1 cellular context compared by ENCODE assay signal in the genomic region with DNA sequence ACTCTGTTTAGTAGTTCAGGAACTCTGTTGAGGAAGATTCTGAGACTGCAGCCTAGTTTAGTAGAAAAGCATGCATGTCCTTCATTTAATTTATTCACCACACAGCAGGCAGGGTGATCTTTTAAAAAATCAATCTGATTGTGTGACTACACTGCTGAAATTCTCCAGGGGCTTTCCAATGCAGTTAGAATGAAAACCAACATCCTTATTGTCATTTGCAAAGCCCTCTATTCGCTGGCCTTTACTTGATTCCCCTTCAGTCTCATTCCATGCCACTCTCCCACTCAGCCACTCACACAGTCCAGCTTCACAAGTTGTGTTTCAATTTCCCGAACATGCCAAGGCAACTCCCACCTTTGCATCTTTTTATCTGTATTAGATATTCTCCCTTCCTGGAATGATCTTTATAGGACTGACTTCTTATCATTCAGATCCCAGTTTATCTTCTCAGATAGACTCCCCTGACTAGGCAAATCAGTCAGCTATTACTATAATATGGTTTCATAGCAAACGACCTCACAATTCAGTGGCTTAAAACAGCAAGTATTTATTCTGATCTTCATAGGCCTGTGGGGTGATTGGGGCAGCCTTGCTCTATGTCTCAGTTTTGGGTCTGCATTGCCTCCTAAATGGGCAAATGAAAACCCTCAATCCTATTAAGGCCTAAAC.
TF ChIP-seq lines count a peak whose summit lies in the region.

No MANE protein-coding gene starts in this region.

TF ChIP-seq in GM12878, 131 proteins besides CTCF, POLR2A, EP300 and RAD21:
- TF ChIP-seq SP1 (IDR thresholded peaks at IDR 0.05; ENCODE audit: low read depth, low read length): no peak
- TF ChIP-seq RELB (IDR thresholded peaks at IDR 0.05; ENCODE audit: low read depth): peak; percentile 77
- TF ChIP-seq, protein P1, sequence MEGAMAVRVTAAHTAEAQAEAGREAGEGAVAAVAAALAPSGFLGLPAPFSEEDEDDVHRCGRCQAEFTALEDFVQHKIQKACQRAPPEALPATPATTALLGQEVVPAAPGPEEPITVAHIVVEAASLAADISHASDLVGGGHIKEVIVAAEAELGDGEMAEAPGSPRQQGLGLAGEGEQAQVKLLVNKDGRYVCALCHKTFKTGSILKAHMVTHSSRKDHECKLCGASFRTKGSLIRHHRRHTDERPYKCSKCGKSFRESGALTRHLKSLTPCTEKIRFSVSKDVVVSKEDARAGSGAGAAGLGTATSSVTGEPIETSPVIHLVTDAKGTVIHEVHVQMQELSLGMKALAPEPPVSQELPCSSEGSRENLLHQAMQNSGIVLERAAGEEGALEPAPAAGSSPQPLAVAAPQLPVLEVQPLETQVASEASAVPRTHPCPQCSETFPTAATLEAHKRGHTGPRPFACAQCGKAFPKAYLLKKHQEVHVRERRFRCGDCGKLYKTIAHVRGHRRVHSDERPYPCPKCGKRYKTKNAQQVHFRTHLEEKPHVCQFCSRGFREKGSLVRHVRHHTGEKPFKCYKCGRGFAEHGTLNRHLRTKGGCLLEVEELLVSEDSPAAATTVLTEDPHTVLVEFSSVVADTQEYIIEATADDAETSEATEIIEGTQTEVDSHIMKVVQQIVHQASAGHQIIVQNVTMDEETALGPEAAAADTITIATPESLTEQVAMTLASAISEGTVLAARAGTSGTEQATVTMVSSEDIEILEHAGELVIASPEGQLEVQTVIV (IDR thresholded peaks at IDR 0.05; ENCODE audit: borderline replicate concordance, partially characterized antibody): no peak
- TF ChIP-seq IKZF2 (IDR thresholded peaks at IDR 0.05): peak in 1 of 2 experiments; percentile 23; a peak in 1 of 4 replicates
- 0 out of 2 replicates have a peak, but pooled peaks have one; percentile 22 for TF ChIP-seq PKNOX1 (IDR thresholded peaks at IDR 0.05)
- no peak for TF ChIP-seq HCFC1 (IDR thresholded peaks at IDR 0.05; ENCODE audit: low read length)
- 0 out of 2 replicates have a peak, but pooled peaks have one; percentile 14 for TF ChIP-seq RUNX3 (IDR thresholded peaks at IDR 0.05; ENCODE audit: low read length)
